In genomic region chr3:31896643-31897433, GRCh38 we compare ENCODE assay signal across 22 cellular contexts.
DNase-seq lines count a peak whose midpoint lies in the region; ATAC-seq and TF ChIP-seq lines count a peak whose summit lies in the region.
"Had no signal": no experiment of that assay in that cellular context is flagged by ENCODE, and none has a peak within 500 bp of the region (broad histone marks: within the 10 kb centered on the region; RNA-seq: fewer than 3 reads in every experiment).

No MANE protein-coding gene starts in this region.

- H3K27ac Mint-ChIP-seq in stimulated activated effector memory CD8-positive, alpha-beta T cell treated with anti-CD3 and anti-CD28 coated beads, Interleukin-12 subunit alpha, Interleukin-12 subunit beta, amount 100 ng/mL, for 72 hours, result no peak overlapping the region
- H3K27ac Mint-ChIP-seq: brain, HFFc6 had no signal

- H3K9me3 ChIP-seq in SU-DHL-6 (ENCODE audit: insufficient read depth, low read length) (no peaks in the 10 kb centered on the region), iPS-20b (ENCODE audit: insufficient read depth, low read depth, low read length) (no peaks in the 10 kb centered on the region)
- H3K9me3 ChIP-seq: heart right ventricle, Peyer's patch, SJSA1, upper lobe of right lung had no signal

- H3K27ac ChIP-seq in SU-DHL-6 (ENCODE audit: low read depth, low read length), result peak overlapping the region; percentile 7; the same call in 1 of the 2 replicates
- H3K27ac ChIP-seq in iPS-20b (ENCODE audit: low read length), result no peak overlapping the region
- H3K27ac ChIP-seq: heart right ventricle, Peyer's patch, SJSA1, upper lobe of right lung had no signal

- H3K4me1 ChIP-seq in iPS-20b (ENCODE audit: insufficient read depth, low read length), result peaks cover 54% of the 10 kb centered on the region
- H3K4me1 ChIP-seq: SJSA1, upper lobe of right lung had no signal

- no peaks in the 10 kb centered on the region for H3K9me3 Mint-ChIP-seq in stimulated activated effector memory CD8-positive, alpha-beta T cell treated with anti-CD3 and anti-CD28 coated beads, Interleukin-12 subunit alpha, Interleukin-12 subunit beta, amount 100 ng/mL, for 72 hours
- H3K9me3 Mint-ChIP-seq: activated T-cell treated with anti-CD3 and anti-CD28 coated beads, Interleukin-2, amount 50 U/mL, for 4 hours; HFFc6 had no signal

- no peaks in the 10 kb centered on the region for H3K27me3 ChIP-seq in SU-DHL-6 (ENCODE audit: low read length)
- H3K27me3 ChIP-seq in iPS-20b (ENCODE audit: insufficient read depth, low read length), result no peaks in the 10 kb centered on the region
- H3K27me3 ChIP-seq: heart right ventricle, Peyer's patch, SJSA1, upper lobe of right lung had no signal

- H3K4me3 ChIP-seq in SU-DHL-6 (ENCODE audit: insufficient read depth, low read length, poor library complexity, severe bottlenecking), result no peak overlapping the region
- H3K4me3 ChIP-seq in iPS-20b (ENCODE audit: low read length), result no peak overlapping the region
- H3K4me3 ChIP-seq: heart right ventricle, Peyer's patch, SJSA1, upper lobe of right lung had no signal

- H3K9me2 ChIP-seq in SU-DHL-6 (replicated peaks; ENCODE audit: insufficient read depth, low read length), result no peaks in the 10 kb centered on the region

- peaks cover 92% of the 10 kb centered on the region for H3K79me2 ChIP-seq in SU-DHL-6 (ENCODE audit: insufficient read depth, low read length)

- H3K4me3 Mint-ChIP-seq in stimulated activated effector memory CD8-positive, alpha-beta T cell treated with anti-CD3 and anti-CD28 coated beads, Interleukin-12 subunit alpha, Interleukin-12 subunit beta, amount 100 ng/mL, for 72 hours, result no peak overlapping the region
- H3K4me3 Mint-ChIP-seq: activated T-cell treated with anti-CD3 and anti-CD28 coated beads, Interleukin-2, amount 50 U/mL, for 4 hours; brain; HFFc6 had no signal

- ATAC-seq in stimulated activated effector memory CD8-positive, alpha-beta T cell treated with anti-CD3 and anti-CD28 coated beads, Interleukin-12 subunit alpha, Interleukin-12 subunit beta, amount 100 ng/mL, for 72 hours, result peak; percentile 46
- ATAC-seq: activated T-cell treated with anti-CD3 and anti-CD28 coated beads, Interleukin-2, amount 50 U/mL, for 4 hours; heart right ventricle; upper lobe of right lung had no signal

- no peak overlapping the region for H3K4me2 ChIP-seq in SU-DHL-6 (ENCODE audit: low read depth, low read length, poor library complexity, severe bottlenecking)

- peaks cover 10% of the 10 kb centered on the region; the same call in 1 of the 2 replicates for H3F3A ChIP-seq in SU-DHL-6 (ENCODE audit: insufficient read depth)

- H3K36me3 Mint-ChIP-seq in stimulated activated effector memory CD8-positive, alpha-beta T cell treated with anti-CD3 and anti-CD28 coated beads, Interleukin-12 subunit alpha, Interleukin-12 subunit beta, amount 100 ng/mL, for 72 hours, result no peaks in the 10 kb centered on the region
- H3K36me3 Mint-ChIP-seq: brain had no signal

- H3K9ac ChIP-seq in SU-DHL-6 (ENCODE audit: low read length) (no peak overlapping the region), iPS-20b (ENCODE audit: low read depth, low read length) (peak overlapping the region; percentile 7; the same call in 1 of the 2 replicates)

- no peaks in the 10 kb centered on the region for H3K4me1 Mint-ChIP-seq in stimulated activated effector memory CD8-positive, alpha-beta T cell treated with anti-CD3 and anti-CD28 coated beads, Interleukin-12 subunit alpha, Interleukin-12 subunit beta, amount 100 ng/mL, for 72 hours

- H4K20me1 ChIP-seq in SU-DHL-6 (ENCODE audit: low read depth, low read length), result no peaks in the 10 kb centered on the region; the same call in 1 of the 2 replicates

- DNase-seq in HuH-7 (ENCODE audit: low spot score) (peak; percentile 39), SHP77 (lab: John Stamatoyannopoulos, UW) (no peak), islet precursor cell (no peak), hypothalamus (lab: John Stamatoyannopoulos, UW) (no peak)
- DNase-seq in stimulated activated effector memory CD8-positive, alpha-beta T cell treated with anti-CD3 and anti-CD28 coated beads, Interleukin-12 subunit alpha, Interleukin-12 subunit beta, amount 100 ng/mL, for 72 hours (ENCODE audit: low spot score in 2 of 2), result no peak
- no peak for DNase-seq in central memory CD4-positive, alpha-beta T cell
- DNase-seq: activated CD4-positive, alpha-beta T cell treated with anti-CD3 and anti-CD28 coated beads for 4 hours; activated T-cell treated with anti-CD3 and anti-CD28 coated beads, Interleukin-2, amount 50 U/mL, for 4 hours; effector CD4-positive, alpha-beta T cell; foreskin fibroblast; heart right ventricle; HFFc6; NCI-H1417 treated with DMSO at 0.1 percent for 48 hours; NCI-H446 treated with DMSO at 0.1 percent for 48 hours; nucleus accumbens; Peyer's patch; stimulated activated CD4-positive, alpha-beta T cell treated with anti-CD3 and anti-CD28 coated beads, Interleukin-1b, Interleukin-23, amount 100 ng/mL, for 48 hours; upper lobe of right lung had no signal

- H3K36me3 ChIP-seq in SU-DHL-6 (ENCODE audit: low read length) (no peaks in the 10 kb centered on the region), iPS-20b (ENCODE audit: insufficient read depth, low read depth, low read length) (no peaks in the 10 kb centered on the region)
- H3K36me3 ChIP-seq: heart right ventricle, Peyer's patch, SJSA1, upper lobe of right lung had no signal

- H2AFZ ChIP-seq in SU-DHL-6 (ENCODE audit: low read depth, low read length, severe bottlenecking), result no peak overlapping the region

- TF ChIP-seq CTCF in SU-DHL-6 (IDR thresholded peaks at IDR 0.05; ENCODE audit: insufficient read depth, low read length, poor library complexity, severe bottlenecking), result no peak
